ENCODE assay signal across 1 cellular context in the genomic region with DNA sequence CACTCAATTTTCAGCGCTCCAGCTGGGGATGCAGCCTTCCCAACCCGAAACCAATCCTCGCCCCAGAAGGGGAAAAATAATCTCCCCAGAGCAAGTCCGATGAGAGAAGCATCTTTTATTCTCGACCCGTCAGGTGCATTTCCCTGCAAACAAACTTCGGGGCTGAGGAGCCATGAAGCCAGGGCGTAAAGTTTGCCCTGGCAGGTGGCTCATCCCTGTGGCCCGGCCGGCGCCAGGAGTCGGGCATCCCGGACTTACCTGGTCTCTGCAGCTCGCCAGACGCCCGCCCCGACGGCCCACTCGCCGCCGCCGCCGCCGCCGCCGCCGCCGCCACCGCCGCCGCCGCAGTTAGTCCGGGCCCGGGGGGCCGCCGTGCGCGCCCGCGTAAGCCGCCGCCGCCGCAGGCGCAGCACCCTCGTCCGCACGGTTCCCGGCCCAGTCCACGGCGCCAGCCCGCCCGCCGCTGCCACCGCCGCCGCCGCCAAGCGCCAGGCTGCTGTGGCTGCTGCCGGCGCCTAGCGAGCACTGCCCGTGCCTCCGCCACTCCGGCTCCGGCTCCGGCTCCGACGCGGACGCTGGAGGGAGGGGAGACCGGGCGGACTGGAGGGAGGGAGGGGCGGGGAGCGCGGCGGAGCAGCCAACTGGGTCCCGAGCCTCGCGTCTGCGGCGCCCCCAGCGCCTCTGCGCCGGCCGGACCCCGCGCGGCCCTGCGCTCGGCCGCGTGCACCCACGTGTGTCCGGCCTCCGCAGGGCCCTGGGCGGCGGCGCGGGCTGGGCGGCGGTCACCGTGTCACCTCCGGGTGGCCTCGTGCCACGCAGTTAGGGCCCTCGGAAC.
TF ChIP-seq lines count a peak whose summit lies in the region.

A gene (minus strand): TSS at position 527 of the 835 bp plus-strand sequence. CDS start 93,547 bp downstream, outside the sequence.

TF ChIP-seq in SK-N-SH, 30 proteins besides CTCF, POLR2A, EP300 and RAD21:
- TF ChIP-seq, protein P1, sequence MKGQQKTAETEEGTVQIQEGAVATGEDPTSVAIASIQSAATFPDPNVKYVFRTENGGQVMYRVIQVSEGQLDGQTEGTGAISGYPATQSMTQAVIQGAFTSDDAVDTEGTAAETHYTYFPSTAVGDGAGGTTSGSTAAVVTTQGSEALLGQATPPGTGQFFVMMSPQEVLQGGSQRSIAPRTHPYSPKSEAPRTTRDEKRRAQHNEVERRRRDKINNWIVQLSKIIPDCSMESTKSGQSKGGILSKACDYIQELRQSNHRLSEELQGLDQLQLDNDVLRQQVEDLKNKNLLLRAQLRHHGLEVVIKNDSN (IDR thresholded peaks at IDR 0.05; ENCODE audit: borderline replicate concordance, low read depth): no peak
